ENCODE assay signal across 39 cellular contexts in genomic region chr7:132361146-132361545, GRCh38.
"Had no signal": no experiment of that assay in that cellular context is flagged by ENCODE, and none has a peak within 500 bp of the region (broad histone marks: within the 10 kb centered on the region; RNA-seq: fewer than 3 reads in every experiment).

No MANE protein-coding gene starts in this region.

- H3K9me3 ChIP-seq: ascending aorta had no signal

- H3K27me3 ChIP-seq: ascending aorta had no signal

- H3K27ac Mint-ChIP-seq: activated B cell treated with CpG ODN at 0.5 μM for 24 hours; activated CD4-positive, alpha-beta memory T cell treated with anti-CD3 and anti-CD28 coated beads for 36 hours; activated CD4-positive, alpha-beta T cell treated with anti-CD3 and anti-CD28 coated beads, Interleukin-2, amount 10 ng/mL, durations not matched to agents 24 days and 14 days; activated CD8-positive, alpha-beta T cell treated with anti-CD3 and anti-CD28 coated beads for 36 hours; activated naive CD4-positive, alpha-beta T cell treated with anti-CD3 and anti-CD28 coated beads for 36 hours; activated naive CD8-positive, alpha-beta T cell; activated naive CD8-positive, alpha-beta T cell treated with anti-CD3 and anti-CD28 coated beads, Interleukin-2, amount 10 ng/mL, durations not matched to agents 7 days and 5 days; activated naive CD8-positive, alpha-beta T cell treated with anti-CD3 and anti-CD28 coated beads, Interleukin-2, amount 50 U/mL, for 24 hours; activated T-cell treated with anti-CD3 and anti-CD28 coated beads, Interleukin-2, amount 50 U/mL, for 72 hours; activated T-helper 1 cell treated with anti-CD3 and anti-CD28 coated beads, Interleukin-12 subunit alpha, Interleukin-12 subunit beta, Interleukin-2, Interleukin-4 antibody, amounts not matched to agents 30 ng/mL and 10 ng/mL and 1 ng/mL, durations not matched to agents 14 hours and 24 hours and 36 hours; activated T-helper 17 cell treated with anti-CD3 and anti-CD28 coated beads, Interleukin-2, amount 50 U/mL, for 72 hours; T-helper 1 cell treated with Interleukin-12 subunit alpha and Interleukin-12 subunit beta and Interleukin-4 antibody, amounts not matched to agents 30 μg/mL and 1 μg/mL, for 36 hours; T-helper 2 cell treated with Interferon-gamma antibody and Interleukin-4, amounts not matched to agents 5 μg/mL and 100 μg/mL, for 36 hours had no signal

- FAIRE-seq: bronchial epithelial cell, TTC549 had no signal

- H3K27ac ChIP-seq: ascending aorta, cardiac muscle cell, VCaP had no signal

- H3K4me3 ChIP-seq: ascending aorta, cardiac muscle cell had no signal

- H3K36me3 Mint-ChIP-seq: activated CD4-positive, alpha-beta memory T cell treated with anti-CD3 and anti-CD28 coated beads for 36 hours; activated naive CD8-positive, alpha-beta T cell; brain had no signal

- ATAC-seq: activated CD8-positive, alpha-beta T cell treated with anti-CD3 and anti-CD28 coated beads for 36 hours; activated naive CD8-positive, alpha-beta T cell treated with anti-CD3 and anti-CD28 coated beads, Interleukin-2, amount 50 U/mL, for 24 hours; activated T-cell treated with anti-CD3 and anti-CD28 coated beads, Interleukin-2, amount 50 U/mL, for 4 hours; activated T-cell treated with anti-CD3 and anti-CD28 coated beads, Interleukin-2, amount 50 U/mL, for 72 hours; activated T-helper 17 cell treated with anti-CD3 and anti-CD28 coated beads, Interleukin-2, amount 50 U/mL, for 72 hours had no signal

- DNase-seq: activated B cell treated with CpG ODN at 0.5 μM for 24 hours; activated CD4-positive, alpha-beta memory T cell treated with anti-CD3 and anti-CD28 coated beads for 36 hours; activated CD4-positive, alpha-beta T cell treated with anti-CD3 and anti-CD28 coated beads for 4 hours; activated CD4-positive, alpha-beta T cell treated with anti-CD3 and anti-CD28 coated beads, Interleukin-2, amount 10 ng/mL, durations not matched to agents 24 days and 14 days; activated CD4-positive, alpha-beta T cell treated with anti-CD3 and anti-CD28 coated beads, Interleukin-2, amount 50 U/mL, for 1 hour; activated CD4-positive, alpha-beta T cell treated with anti-CD3 and anti-CD28 coated beads, Interleukin-2, amount 50 U/mL, for 4 hours; activated CD4-positive, CD25-positive, alpha-beta regulatory T cell treated with anti-CD3 and anti-CD28 coated beads, Interleukin-2, amount 50 U/mL, for 72 hours; activated CD8-positive, alpha-beta memory T cell treated with anti-CD3 and anti-CD28 coated beads, Interleukin-2, amount 50 U/mL, for 4 hours; activated CD8-positive, alpha-beta T cell treated with anti-CD3 and anti-CD28 coated beads for 36 hours; activated effector memory CD4-positive, alpha-beta T cell treated with anti-CD3 and anti-CD28 coated beads, Interleukin-2, amount 50 U/mL, for 16 hours; activated gamma-delta T cell treated with Interleukin-2 at 50 U/mL for 16 hours; activated naive CD4-positive, alpha-beta T cell; activated naive CD4-positive, alpha-beta T cell treated with anti-CD3 and anti-CD28 coated beads for 36 hours; activated naive CD4-positive, alpha-beta T cell treated with anti-CD3 and anti-CD28 coated beads, Interleukin-2, amount 50 U/mL, for 16 hours; activated naive CD8-positive, alpha-beta T cell treated with anti-CD3 and anti-CD28 coated beads, Interleukin-2, amount 10 ng/mL, durations not matched to agents 7 days and 5 days; activated naive CD8-positive, alpha-beta T cell treated with anti-CD3 and anti-CD28 coated beads, Interleukin-2, amount 50 U/mL, for 24 hours; activated T-cell treated with anti-CD3 and anti-CD28 coated beads for 4 hours; activated T-cell treated with anti-CD3 and anti-CD28 coated beads, Interleukin-2, amount 50 U/mL, for 1 hour; activated T-cell treated with anti-CD3 and anti-CD28 coated beads, Interleukin-2, amount 50 U/mL, for 4 hours; activated T-cell treated with anti-CD3 and anti-CD28 coated beads, Interleukin-2, amount 50 U/mL, for 72 hours; amygdala; anterior cingulate cortex; caudate nucleus; cerebellar nuclear complex; T-helper 1 cell; T-helper 2 cell; T-helper 9 cell had no signal

- H3K36me3 ChIP-seq: ascending aorta, cardiac muscle cell had no signal

- H3K9me3 Mint-ChIP-seq: activated B cell treated with CpG ODN at 0.5 μM for 24 hours; activated CD4-positive, alpha-beta memory T cell treated with anti-CD3 and anti-CD28 coated beads for 36 hours; activated CD4-positive, alpha-beta T cell treated with anti-CD3 and anti-CD28 coated beads, Interleukin-2, amount 10 ng/mL, durations not matched to agents 24 days and 14 days; activated CD8-positive, alpha-beta T cell treated with anti-CD3 and anti-CD28 coated beads for 36 hours; activated naive CD4-positive, alpha-beta T cell treated with anti-CD3 and anti-CD28 coated beads for 36 hours; activated naive CD8-positive, alpha-beta T cell treated with anti-CD3 and anti-CD28 coated beads, Interleukin-2, amount 10 ng/mL, durations not matched to agents 7 days and 5 days; activated naive CD8-positive, alpha-beta T cell treated with anti-CD3 and anti-CD28 coated beads, Interleukin-2, amount 50 U/mL, for 24 hours; activated T-cell treated with anti-CD3 and anti-CD28 coated beads, Interleukin-2, amount 50 U/mL, for 4 hours; activated T-helper 1 cell treated with anti-CD3 and anti-CD28 coated beads, Interleukin-12 subunit alpha, Interleukin-12 subunit beta, Interleukin-2, Interleukin-4 antibody, amounts not matched to agents 30 ng/mL and 10 ng/mL and 1 ng/mL, durations not matched to agents 14 hours and 24 hours and 36 hours; activated T-helper 17 cell treated with anti-CD3 and anti-CD28 coated beads, Interleukin-2, amount 50 U/mL, for 72 hours; central memory CD8-positive, alpha-beta T cell; T-helper 1 cell treated with Interleukin-12 subunit alpha and Interleukin-12 subunit beta and Interleukin-4 antibody, amounts not matched to agents 30 μg/mL and 1 μg/mL, for 36 hours; T-helper 2 cell treated with Interferon-gamma antibody and Interleukin-4, amounts not matched to agents 5 μg/mL and 100 μg/mL, for 36 hours had no signal
